23 cellular contexts compared by ENCODE assay signal in the genomic region with DNA sequence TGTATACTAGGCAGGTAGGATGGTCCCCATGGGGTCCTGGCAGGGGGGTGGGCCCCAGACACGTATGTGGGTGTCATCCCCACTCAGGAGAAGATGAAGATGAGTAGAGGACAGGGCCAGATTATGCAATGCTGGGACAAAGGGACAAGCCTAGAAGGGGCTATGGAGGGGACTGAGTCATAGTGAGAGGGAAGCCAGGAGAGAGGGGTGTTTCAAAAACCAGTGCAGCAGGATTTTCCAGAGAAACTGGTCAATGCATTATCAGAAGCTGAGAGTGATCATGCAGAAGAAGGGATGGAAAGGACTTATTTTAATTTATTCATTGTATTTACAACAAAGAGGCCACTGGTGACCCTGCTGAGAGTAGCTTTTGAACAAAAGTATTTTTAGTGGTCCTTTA.
A peak's percentile ranks its signal among the peaks of the same experiment; 100 is the strongest.
DNase-seq lines count a peak whose midpoint lies in the region; ATAC-seq, FAIRE-seq and TF ChIP-seq lines count a peak whose summit lies in the region.
"Had no signal": no experiment of that assay in that cellular context is flagged by ENCODE, and none has a peak within 500 bp of the region (broad histone marks: within the 10 kb centered on the region; RNA-seq: fewer than 3 reads in every experiment).

No MANE protein-coding gene starts in this region.

- H3K9me3 ChIP-seq in esophagus muscularis mucosa (no peaks in the 10 kb centered on the region), H9 (ENCODE audit: control insufficient read depth, low read depth, low read length) (no peaks in the 10 kb centered on the region)

- H3K56ac ChIP-seq in H9 (ENCODE audit: insufficient read length, low read depth, low read length), result no peak overlapping the region

- no peak overlapping the region for H2BK12ac ChIP-seq in H9 (ENCODE audit: insufficient read length, low read depth, low read length)

- H2BK120ac ChIP-seq in H9 (ENCODE audit: low read depth, low read length, poor library complexity, severe bottlenecking), result no peak overlapping the region

- H2AFZ ChIP-seq in H9 (ENCODE audit: low read length), result no peak overlapping the region
- H2AFZ ChIP-seq: GM23248 had no signal

- no peak overlapping the region for H4K5ac ChIP-seq in H9 (ENCODE audit: insufficient read length, low read depth, low read length)

- no peak overlapping the region for H3K18ac ChIP-seq in H9 (ENCODE audit: insufficient read length, low read depth, low read length)

- H4K91ac ChIP-seq in H9 (ENCODE audit: insufficient read length, low read depth, low read length), result no peak overlapping the region

- TF ChIP-seq EP300 in esophagus muscularis mucosa (IDR thresholded peaks at IDR 0.05), result no peak

- DNase-seq in NCI-H748 (lab: John Stamatoyannopoulos, UW; ENCODE audit: unreplicated experiment) (peak; percentile 56), NCI-H748 treated with DMSO at 0.1 percent for 48 hours (lab: John Stamatoyannopoulos, UW) (no peak), NCI-H345 treated with DMSO at 0.1 percent for 48 hours (lab: John Stamatoyannopoulos, UW; ENCODE audit: unreplicated experiment) (peak; percentile 1), esophagus muscularis mucosa (ENCODE audit: extremely low spot score) (peak; percentile 42), D721Med (ENCODE audit: insufficient read length, low spot score) (no peak), H9 (no peak), urothelium cell line (ENCODE audit: low spot score) (no peak)
- DNase-seq: 8988T; DMS153; EL; GM23248; KBM-7; NCI-H1105 treated with DMSO at 0.1 percent for 48 hours; NCI-H1694; NCI-H446; NCI-H526 treated with DMSO at 0.1 percent for 48 hours; NK-92 treated with Interleukin-12 subunit alpha and Interleukin-12 subunit beta, amount 100 ng/mL, for 24 hours; SHP77 had no signal

- no peaks in the 10 kb centered on the region for H3K79me1 ChIP-seq in H9 (ENCODE audit: insufficient read depth, low read depth, low read length, poor library complexity, severe bottlenecking)

- TF ChIP-seq CTCF in esophagus muscularis mucosa (IDR thresholded peaks at IDR 0.05), result no peak
- TF ChIP-seq CTCF in D721Med (IDR thresholded peaks at IDR 0.05; ENCODE audit: insufficient read depth, missing control alignments), result no peak
- no peak for TF ChIP-seq CTCF in H9 (conservative IDR thresholded peaks at IDR 0.05)

- H3K4me1 Mint-ChIP-seq in H9, result peaks cover 7 to 12% of the 10 kb centered on the region in 2 experiments

- H3T11ph ChIP-seq in H9 (ENCODE audit: low read length), result no peak overlapping the region

- H2BK5ac ChIP-seq in H9 (ENCODE audit: insufficient read length, low read length), result no peak overlapping the region

- no peak for TF ChIP-seq POLR2A in esophagus muscularis mucosa (IDR thresholded peaks at IDR 0.05; ENCODE audit: low read depth)

- H3K4me3 ChIP-seq in esophagus muscularis mucosa, result no peak overlapping the region
- H3K4me3 ChIP-seq: GM23248, SK-N-MC had no signal

- no peaks in the 10 kb centered on the region; a peak in 1 of 7 replicates for H3K36me3 Mint-ChIP-seq in H9 (ENCODE audit: insufficient read depth in 1 of 3, low read depth in 3 of 3)
- H3K36me3 Mint-ChIP-seq: CD14-positive monocyte had no signal

- no peaks in the 10 kb centered on the region for H4K20me1 ChIP-seq in H9 (ENCODE audit: control insufficient read depth, insufficient read depth, insufficient read length)

- WGBS in esophagus muscularis mucosa, result 91% methylated on average over 1 of the region's 1 CpG
- no CpG with 5 or more reads among the region's 1 CpG for WGBS in H9 (ENCODE audit: extremely low coverage, insufficient read length, low lambda C conversion rate)

- no peaks in the 10 kb centered on the region for H3K79me2 ChIP-seq in H9 (ENCODE audit: insufficient read depth, low read length)

- H3K4me3 Mint-ChIP-seq in H9, result no peak overlapping the region; a peak in 1 of 5 replicates
- H3K4me3 Mint-ChIP-seq: CD14-positive monocyte had no signal

- no peak overlapping the region for H3K23ac ChIP-seq in H9 (ENCODE audit: insufficient read length, low read depth, low read length)

- no peaks in the 10 kb centered on the region for H3K27me3 ChIP-seq in esophagus muscularis mucosa
- H3K27me3 ChIP-seq in H9 (ENCODE audit: insufficient read depth, low read length), result no peaks in the 10 kb centered on the region

- no peak overlapping the region for H3K4ac ChIP-seq in H9 (ENCODE audit: low read depth, low read length)

- FAIRE-seq in D721Med (lab: Jason Lieb, UNC), result no peak
- FAIRE-seq in urothelium cell line (lab: Jason Lieb, UNC), result no peak
- FAIRE-seq: GM12892, GM18507 had no signal

- no peak overlapping the region for H2BK20ac ChIP-seq in H9 (ENCODE audit: low read depth, low read length, poor library complexity, severe bottlenecking)

- no peaks in the 10 kb centered on the region for H3K36me3 ChIP-seq in esophagus muscularis mucosa

- H3K27ac Mint-ChIP-seq in H9, result peak overlapping the region in 1 of 3 experiments; percentile 73; a peak in 2 of 7 replicates

- no peak overlapping the region for H2AK5ac ChIP-seq in H9 (ENCODE audit: insufficient read length, low read length)

- no peak overlapping the region for H4K8ac ChIP-seq in H9 (replicated peaks; ENCODE audit: insufficient read length, low read depth, low read length)

- no peaks in the 10 kb centered on the region for H3K23me2 ChIP-seq in H9 (ENCODE audit: insufficient read length, low read depth, low read length, poor library complexity, severe bottlenecking)

- H2BK15ac ChIP-seq in H9 (ENCODE audit: low read depth, low read length), result no peak overlapping the region

- no peak overlapping the region for H3K14ac ChIP-seq in H9 (ENCODE audit: insufficient read depth, low read length)

- no peak for ATAC-seq in HG02798 (IDR thresholded peaks at IDR 0.05; ENCODE audit: poor library complexity, unreplicated experiment)

- no peak overlapping the region for H3K9ac ChIP-seq in H9 (ENCODE audit: extremely low read depth, insufficient read length, low read length)
- H3K9ac ChIP-seq: GM23248 had no signal

- no peak overlapping the region for H3K27ac ChIP-seq in esophagus muscularis mucosa (replicated peaks in 1 of 4)
- no peak overlapping the region for H3K27ac ChIP-seq in H9 (ENCODE audit: insufficient read length, low read depth, low read length)
- H3K27ac ChIP-seq: GM23248, SK-N-MC had no signal

- H3K27me3 Mint-ChIP-seq in H9 (ENCODE audit: low read depth), result no peaks in the 10 kb centered on the region

- no peak overlapping the region for H3K4me2 ChIP-seq in H9 (ENCODE audit: insufficient read depth, insufficient read length, low read length)

- intact Hi-C loops in esophagus muscularis mucosa (cut with DNase I), result no loop called here

- H3K4me1 ChIP-seq in esophagus muscularis mucosa (no peaks in the 10 kb centered on the region), H9 (ENCODE audit: insufficient read depth, low read length) (no peaks in the 10 kb centered on the region)

- no peaks in the 10 kb centered on the region for H3K9me3 Mint-ChIP-seq in H9

Comparison
In these comparisons a context has a peak if more than half of its experiments do, and no peak if none do; other contexts are left out.
1. DNase-seq: peak in NCI-H748 (single experiment), NCI-H345 treated with DMSO at 0.1 percent for 48 hours (single experiment) and esophagus muscularis mucosa (single experiment); none in NCI-H748 treated with DMSO at 0.1 percent for 48 hours (single experiment), D721Med (single experiment), H9 (single experiment) and urothelium cell line (single experiment).